Comparison of ENCODE assay signal across 8 cellular contexts in the genomic region with DNA sequence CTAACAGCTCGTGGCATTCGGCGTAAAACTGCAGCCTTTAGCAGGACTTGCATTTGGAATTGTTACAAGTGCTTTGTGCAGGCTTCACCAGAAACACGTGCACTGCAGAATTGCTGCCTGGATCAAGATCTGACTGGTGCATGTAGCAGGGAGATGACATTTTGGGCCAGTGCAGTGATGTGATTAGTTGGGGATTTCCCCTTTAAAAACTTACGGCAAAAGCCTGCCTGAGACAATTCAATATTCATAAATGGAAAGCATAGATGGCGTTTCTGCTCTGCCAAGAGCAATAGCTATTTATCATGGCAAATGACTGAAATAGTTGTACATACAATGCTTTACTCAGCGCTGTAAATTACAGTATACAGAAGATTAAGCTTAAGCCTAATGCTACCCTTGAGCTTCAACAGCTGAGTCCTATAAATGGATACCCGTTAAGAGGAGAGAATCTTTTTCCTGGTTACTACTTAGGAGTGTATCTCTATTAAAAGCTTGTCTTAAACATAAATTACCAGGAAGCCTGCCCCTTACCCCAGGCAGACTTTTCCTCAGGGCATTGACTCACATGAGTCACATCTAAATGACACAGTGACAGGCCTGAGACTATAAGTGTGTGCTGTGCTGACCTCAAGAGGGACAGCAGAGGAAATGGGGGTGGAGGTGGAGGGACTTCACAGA.
DNase-seq lines count a peak whose midpoint lies in the region; ATAC-seq, FAIRE-seq and TF ChIP-seq lines count a peak whose summit lies in the region.
"Had no signal": no experiment of that assay in that cellular context is flagged by ENCODE, and none has a peak within 500 bp of the region (broad histone marks: within the 10 kb centered on the region; RNA-seq: fewer than 3 reads in every experiment).

No MANE protein-coding gene starts in this region.

- no TSS peak for BruUV-seq in K562 (replicated peaks; lab: Mats Ljungman, UMichigan)

- in situ Hi-C loops in K562 (cut with MboI), result no loop called here

- H3K27ac ChIP-seq in K562 (ENCODE audit: extremely low read depth, low read depth, low read length), result no peak overlapping the region

- peaks cover 15 to 29% of the 10 kb centered on the region in 2 experiments; a peak in 4 of 5 replicates for H3K27me3 ChIP-seq in K562 (ENCODE audit: control insufficient read depth in 2 of 2, insufficient read depth in 2 of 2, low read length in 2 of 2)

- H3K27me3 Mint-ChIP-seq in nephron progenitor cell (ENCODE audit: low read depth, poor library complexity), result no peaks in the 10 kb centered on the region

- H3K79me2 ChIP-seq in K562 (ENCODE audit: control insufficient read depth, insufficient read depth, low read length), result no peaks in the 10 kb centered on the region

- peaks cover 4% of the 10 kb centered on the region for H3K9me3 Mint-ChIP-seq in nephron progenitor cell

- H3K4me3 Mint-ChIP-seq in nephron progenitor cell, result no peak overlapping the region

- TF ChIP-seq EP300 in K562 (IDR thresholded peaks at IDR 0.05; ENCODE audit: low read length), result no peak

- H3K4me1 ChIP-seq in K562 (replicated peaks in 1 of 2; ENCODE audit: control insufficient read depth in 2 of 2, insufficient read depth in 2 of 2, low read length in 2 of 2), result no peaks in the 10 kb centered on the region

- H3K9ac ChIP-seq in K562 (ENCODE audit: insufficient read depth in 1 of 2, low read depth in 2 of 2, low read length in 2 of 2), result no peak overlapping the region

- H3K9me3 ChIP-seq in K562 (replicated peaks; ENCODE audit: control insufficient read depth, insufficient read depth, low read depth, low read length), result no peaks in the 10 kb centered on the region

- no peak overlapping the region for H2AFZ ChIP-seq in K562 (ENCODE audit: low read depth, low read length)

- FAIRE-seq in HTR-8/SVneo (lab: Jason Lieb, UNC) (no peak), K562 (lab: Jason Lieb, UNC) (no peak)
- FAIRE-seq: TTC549 had no signal

- no peak overlapping the region for H3K4me2 ChIP-seq in K562 (ENCODE audit: insufficient read depth, low read length)

- peak; percentile 63 for ATAC-seq in K562

- CTCF ChIA-PET in K562 (lab: Yijun Ruan, JAX; ENCODE audit: low intra/inter-chr PET ratio), result no interaction called here

- H3K4me3 ChIP-seq in K562, result no peak overlapping the region

- TF ChIP-seq POLR2A in K562 (conservative IDR thresholded peaks at IDR 0.05), result no peak

- H3K36me3 ChIP-seq in K562 (ENCODE audit: control insufficient read depth, insufficient read depth, low read length), result no peaks in the 10 kb centered on the region

- TF ChIP-seq CTCF in K562 (IDR thresholded peaks at IDR 0.05 in 2 of 3, conservative IDR thresholded peaks at IDR 0.05 in 1 of 3; ENCODE audit: insufficient read depth in 2 of 3, low read depth in 1 of 3, low read length in 3 of 3), result no peak
- no peak for TF ChIP-seq CTCF in nephron progenitor cell (IDR thresholded peaks at IDR 0.05)

- peak; percentile 57 for DNase-seq in EL
- peak; percentile 27 for DNase-seq in HTR-8/SVneo (ENCODE audit: insufficient read length, low spot score)
- peak in 1 of 4 experiments; percentile 16 for DNase-seq in K562 (ENCODE audit: extremely low read depth in 1 of 4, low spot score in 3 of 4)
- no peak for DNase-seq in nephron progenitor cell
- DNase-seq in 8988T, result no peak
- no peak for DNase-seq in mucosa of gallbladder (ENCODE audit: low spot score)
- no peak for DNase-seq in NOMO-1 (lab: John Stamatoyannopoulos, UW; ENCODE audit: unreplicated experiment in 2 of 2)

- POLR2A ChIA-PET in K562 (lab: Yijun Ruan, JAX), result interaction anchor here (0.7 to 1.2 kb wide), 3 partner anchors 28 to 221 kb away, joined by 3 read pairs; no protein-coding TSS in a partner anchor

- no peaks in the 10 kb centered on the region for H3K9me1 ChIP-seq in K562 (ENCODE audit: control insufficient read depth, insufficient read depth, low read length)

- intact Hi-C loops in K562 (cut with micrococcal nuclease), result loop anchor here (5.0 kb wide), 1 partner anchor 107 kb away; the partner anchor contains the start of gene ATXN7L1

- H3K4me1 Mint-ChIP-seq in nephron progenitor cell, result peaks cover 12% of the 10 kb centered on the region

- peak overlapping the region; percentile 82 for H3K27ac Mint-ChIP-seq in nephron progenitor cell

- TF ChIP-seq RAD21 in K562 (CRISPR knock-in tag; conservative IDR thresholded peaks at IDR 0.05 in 1 of 2, IDR thresholded peaks at IDR 0.05 in 1 of 2), result no peak

- WGBS in K562 (ENCODE audit: insufficient coverage, low coverage, missing lambda C conversion rate), result 25% methylated on average over 8 of the region's 8 CpGs

- peaks cover 9% of the 10 kb centered on the region for H3K36me3 Mint-ChIP-seq in nephron progenitor cell (ENCODE audit: low read depth)

- H4K20me1 ChIP-seq in K562 (replicated peaks; ENCODE audit: control insufficient read depth, insufficient read depth, low read length), result peaks cover 13% of the 10 kb centered on the region

TF ChIP-seq in K562, 482 proteins besides CTCF, POLR2A, EP300 and RAD21:
- no peak for TF ChIP-seq RFX5 (IDR thresholded peaks at IDR 0.05; ENCODE audit: low read depth, low read length)
- no peak for TF ChIP-seq NR1H2 (CRISPR knock-in tag; IDR thresholded peaks at IDR 0.05)
- peak; percentile 31; the same call in 1 of the 2 replicates for TF ChIP-seq PKNOX1 (IDR thresholded peaks at IDR 0.05)
- TF ChIP-seq FOSL1 (tag; conservative IDR thresholded peaks at IDR 0.05), result 0 out of 2 replicates have a peak, but pooled peaks have one; percentile 14
- no peak for TF ChIP-seq SMAD4 (CRISPR knock-in tag; conservative IDR thresholded peaks at IDR 0.05)
- no peak for TF ChIP-seq ZNF57 (CRISPR knock-in tag; IDR thresholded peaks at IDR 0.05)
- no peak for TF ChIP-seq EZH2 (IDR thresholded peaks at IDR 0.05; ENCODE audit: borderline replicate concordance, low read depth, low read length)
- TF ChIP-seq, protein P1, sequence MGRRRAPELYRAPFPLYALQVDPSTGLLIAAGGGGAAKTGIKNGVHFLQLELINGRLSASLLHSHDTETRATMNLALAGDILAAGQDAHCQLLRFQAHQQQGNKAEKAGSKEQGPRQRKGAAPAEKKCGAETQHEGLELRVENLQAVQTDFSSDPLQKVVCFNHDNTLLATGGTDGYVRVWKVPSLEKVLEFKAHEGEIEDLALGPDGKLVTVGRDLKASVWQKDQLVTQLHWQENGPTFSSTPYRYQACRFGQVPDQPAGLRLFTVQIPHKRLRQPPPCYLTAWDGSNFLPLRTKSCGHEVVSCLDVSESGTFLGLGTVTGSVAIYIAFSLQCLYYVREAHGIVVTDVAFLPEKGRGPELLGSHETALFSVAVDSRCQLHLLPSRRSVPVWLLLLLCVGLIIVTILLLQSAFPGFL (CRISPR knock-in tag; IDR thresholded peaks at IDR 0.05), result no peak
- TF ChIP-seq, protein P2, sequence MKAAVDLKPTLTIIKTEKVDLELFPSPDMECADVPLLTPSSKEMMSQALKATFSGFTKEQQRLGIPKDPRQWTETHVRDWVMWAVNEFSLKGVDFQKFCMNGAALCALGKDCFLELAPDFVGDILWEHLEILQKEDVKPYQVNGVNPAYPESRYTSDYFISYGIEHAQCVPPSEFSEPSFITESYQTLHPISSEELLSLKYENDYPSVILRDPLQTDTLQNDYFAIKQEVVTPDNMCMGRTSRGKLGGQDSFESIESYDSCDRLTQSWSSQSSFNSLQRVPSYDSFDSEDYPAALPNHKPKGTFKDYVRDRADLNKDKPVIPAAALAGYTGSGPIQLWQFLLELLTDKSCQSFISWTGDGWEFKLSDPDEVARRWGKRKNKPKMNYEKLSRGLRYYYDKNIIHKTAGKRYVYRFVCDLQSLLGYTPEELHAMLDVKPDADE (conservative IDR thresholded peaks at IDR 0.05; ENCODE audit: control insufficient read depth, low read depth, low read length), result no peak
- no peak for TF ChIP-seq CBX5 (IDR thresholded peaks at IDR 0.05; ENCODE audit: borderline replicate concordance, low read depth)
- no peak for TF ChIP-seq TAF9B (IDR thresholded peaks at IDR 0.05; ENCODE audit: partially characterized antibody)
- no peak for TF ChIP-seq MTA2 (IDR thresholded peaks at IDR 0.05; ENCODE audit: low read depth)
- TF ChIP-seq HDAC8 (tag; IDR thresholded peaks at IDR 0.05), result no peak
- TF ChIP-seq ATF1 (CRISPR knock-in tag; IDR thresholded peaks at IDR 0.05), result no peak
- TF ChIP-seq ATF1 (tag; IDR thresholded peaks at IDR 0.05), result no peak
- TF ChIP-seq MEIS2 (IDR thresholded peaks at IDR 0.05; ENCODE audit: partially characterized antibody), result peak; percentile 9
- no peak for TF ChIP-seq MCM2 (IDR thresholded peaks at IDR 0.05; ENCODE audit: low read depth)
- TF ChIP-seq TRIM24 (IDR thresholded peaks at IDR 0.05), result no peak
- TF ChIP-seq DNMT1 (IDR thresholded peaks at IDR 0.05), result no peak
- TF ChIP-seq, protein P3, sequence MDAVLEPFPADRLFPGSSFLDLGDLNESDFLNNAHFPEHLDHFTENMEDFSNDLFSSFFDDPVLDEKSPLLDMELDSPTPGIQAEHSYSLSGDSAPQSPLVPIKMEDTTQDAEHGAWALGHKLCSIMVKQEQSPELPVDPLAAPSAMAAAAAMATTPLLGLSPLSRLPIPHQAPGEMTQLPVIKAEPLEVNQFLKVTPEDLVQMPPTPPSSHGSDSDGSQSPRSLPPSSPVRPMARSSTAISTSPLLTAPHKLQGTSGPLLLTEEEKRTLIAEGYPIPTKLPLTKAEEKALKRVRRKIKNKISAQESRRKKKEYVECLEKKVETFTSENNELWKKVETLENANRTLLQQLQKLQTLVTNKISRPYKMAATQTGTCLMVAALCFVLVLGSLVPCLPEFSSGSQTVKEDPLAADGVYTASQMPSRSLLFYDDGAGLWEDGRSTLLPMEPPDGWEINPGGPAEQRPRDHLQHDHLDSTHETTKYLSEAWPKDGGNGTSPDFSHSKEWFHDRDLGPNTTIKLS (IDR thresholded peaks at IDR 0.05; ENCODE audit: borderline replicate concordance, low read depth), result no peak
- TF ChIP-seq ZKSCAN3 (CRISPR knock-in tag; IDR thresholded peaks at IDR 0.05), result no peak

Comparison
In these comparisons a context has a peak if more than half of its experiments do, and no peak if none do; other contexts are left out.
1. DNase-seq: peak in EL (single experiment) and HTR-8/SVneo (single experiment); none in nephron progenitor cell (single experiment), 8988T (single experiment), mucosa of gallbladder (single experiment) and NOMO-1 (0 of 2).